24 cellular contexts compared by ENCODE assay signal in the genomic region with DNA sequence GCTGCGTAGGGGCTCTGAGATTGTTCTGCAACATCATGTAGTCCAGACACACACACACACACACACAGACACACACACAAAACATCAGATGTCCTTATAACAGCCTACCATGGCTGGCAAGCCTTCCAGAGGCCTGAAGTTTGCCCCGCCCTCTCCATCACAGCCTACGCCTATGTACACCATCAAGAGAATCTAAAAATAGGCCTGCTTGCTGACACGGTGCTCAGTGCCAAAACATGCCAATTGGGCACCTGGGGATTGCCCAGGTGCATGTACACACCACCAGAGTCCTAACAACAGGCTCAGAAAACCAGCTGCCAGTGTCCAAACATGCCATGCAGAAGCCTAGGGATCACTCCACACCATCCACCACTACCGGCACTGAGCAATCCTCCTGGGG.
"Had no signal": no experiment of that assay in that cellular context is flagged by ENCODE, and none has a peak within 500 bp of the region (broad histone marks: within the 10 kb centered on the region; RNA-seq: fewer than 3 reads in every experiment).

No MANE protein-coding gene starts in this region.

- H3K27ac ChIP-seq: adrenal gland, breast epithelium had no signal

- H3K4me3 ChIP-seq: adrenal gland, breast epithelium had no signal

- DNase-seq: activated CD4-positive, alpha-beta T cell treated with anti-CD3 and anti-CD28 coated beads for 48 hours; activated CD4-positive, alpha-beta T cell treated with anti-CD3 and anti-CD28 coated beads, Interleukin-2, amount 50 U/mL, for 4 hours; activated CD4-positive, CD25-positive, alpha-beta regulatory T cell treated with anti-CD3 and anti-CD28 coated beads, Interleukin-2, amount 50 U/mL, for 72 hours; activated CD8-positive, alpha-beta memory T cell treated with anti-CD3 and anti-CD28 coated beads, Interleukin-2, amount 50 U/mL, for 48 hours; activated CD8-positive, alpha-beta T cell treated with anti-CD3 and anti-CD28 coated beads, Interleukin-2, amount 10 ng/mL, durations not matched to agents 7 days and 5 days; activated naive CD4-positive, alpha-beta T cell treated with anti-CD3 and anti-CD28 coated beads, Interleukin-2, amount 50 U/mL, for 16 hours; activated naive CD8-positive, alpha-beta T cell treated with anti-CD3 and anti-CD28 coated beads, Interleukin-2, amount 10 ng/mL, durations not matched to agents 7 days and 5 days; activated T-cell treated with anti-CD3 and anti-CD28 coated beads, Interleukin-2, amount 50 U/mL, for 1 hour; adrenal gland; anterior cingulate cortex; central memory CD4-positive, alpha-beta T cell; Karpas-422; NCI-H1048; NCI-H146; NCI-H187 treated with DMSO at 0.1 percent for 48 hours; NCI-H345; NCI-H510A; NCI-H526 treated with DMSO at 0.1 percent for 48 hours; PC-3; SHP77 treated with DMSO at 0.1 percent for 48 hours; T-helper 17 cell; T-helper 9 cell had no signal

- H3K4me1 ChIP-seq: adrenal gland, breast epithelium had no signal

- H3K36me3 ChIP-seq: adrenal gland, breast epithelium had no signal

- ATAC-seq: activated CD8-positive, alpha-beta T cell treated with anti-CD3 and anti-CD28 coated beads, Interleukin-2, amount 10 ng/mL, durations not matched to agents 7 days and 5 days; PC-3; T-helper 17 cell; WTC11 had no signal

- H3K9me3 ChIP-seq: breast epithelium had no signal

- H3K27me3 ChIP-seq: adrenal gland, breast epithelium had no signal
